ENCODE assay signal across 26 cellular contexts in the genomic region with DNA sequence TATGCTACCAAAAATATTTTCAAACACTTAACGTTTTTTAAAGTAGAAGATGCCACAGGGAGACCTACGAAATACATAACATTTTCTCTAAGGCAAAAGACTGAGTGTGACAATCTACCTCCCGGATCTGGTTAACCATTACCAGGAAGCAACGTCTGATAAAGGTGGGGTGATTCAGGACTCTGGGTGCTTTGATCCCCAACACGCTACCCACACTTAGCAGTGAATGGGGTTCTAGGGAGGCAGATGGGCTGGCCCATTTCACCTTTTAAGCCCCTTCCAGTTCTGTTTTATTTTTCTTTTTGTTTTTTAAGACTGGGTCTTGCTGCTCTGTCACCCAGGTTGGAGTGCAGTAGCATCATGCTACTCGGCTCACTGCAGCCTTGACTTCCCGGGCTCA. TPM values are rescaled to one million over a fixed set of nuclear protein-coding genes. Genes with fewer than 3 reads are reported as not detected.
DNase-seq lines count a peak whose midpoint lies in the region; ATAC-seq, FAIRE-seq and TF ChIP-seq lines count a peak whose summit lies in the region.
"Had no signal": no experiment of that assay in that cellular context is flagged by ENCODE, and none has a peak within 500 bp of the region (broad histone marks: within the 10 kb centered on the region; RNA-seq: fewer than 3 reads in every experiment).

No MANE protein-coding gene starts in this region.

- no peak overlapping the region for H3K27ac Mint-ChIP-seq in activated naive CD4-positive, alpha-beta T cell treated with anti-CD3 and anti-CD28 coated beads, Interleukin-2, amount 50 U/mL, for 72 hours
- no peak overlapping the region for H3K27ac Mint-ChIP-seq in effector memory CD8-positive, alpha-beta T cell

- H3K4me3 Mint-ChIP-seq in effector memory CD8-positive, alpha-beta T cell = no peak overlapping the region

- DNase-seq in activated naive CD4-positive, alpha-beta T cell treated with anti-CD3 and anti-CD28 coated beads, Interleukin-2, amount 50 U/mL, for 72 hours (ENCODE audit: low spot score in 2 of 2) = no peak
- DNase-seq in activated naive CD4-positive, alpha-beta T cell treated with anti-CD3 and anti-CD28 coated beads, Interleukin-2, amount 50 U/mL, for 16 hours = no peak
- DNase-seq in RWPE1 (ENCODE audit: low spot score) = no peak
- DNase-seq in effector memory CD8-positive, alpha-beta T cell = no peak
- DNase-seq in small intestine = peak; percentile 78
- DNase-seq in foreskin keratinocyte = no peak
- DNase-seq in stimulated activated CD4-positive, alpha-beta T cell treated with anti-CD3 and anti-CD28 coated beads, Interleukin-12 subunit alpha, Interleukin-12 subunit beta, amount 100 ng/mL, for 4 hours = no peak
- DNase-seq: Caco-2; CD4-positive, alpha-beta memory T cell; DMS 273 treated with DMSO at 0.1 percent for 48 hours; DMS79 treated with DMSO at 0.1 percent for 48 hours; GOT3; KBM-7; NCI-H1092; NCI-H1436; NCI-H187 treated with DMSO at 0.1 percent for 48 hours; NCI-H2107; NCI-H446 treated with DMSO at 0.1 percent for 48 hours; NCI-H526 treated with DMSO at 0.1 percent for 48 hours; OCI-M1; SHP77 had no signal

- peak; percentile 32 to 55 for ATAC-seq in activated naive CD4-positive, alpha-beta T cell treated with anti-CD3 and anti-CD28 coated beads, Interleukin-2, amount 50 U/mL, for 72 hours
- peak; percentile 46 for ATAC-seq in effector memory CD8-positive, alpha-beta T cell (replicated peaks)
- ATAC-seq in foreskin keratinocyte (no peak), HG03342 (IDR thresholded peaks at IDR 0.05; ENCODE audit: unreplicated experiment) (no peak)
- ATAC-seq: HCT116, HepG2 had no signal

- peaks cover 0 to 5% of the 10 kb centered on the region in 2 donors for H3K36me3 ChIP-seq in small intestine (ENCODE audit: control insufficient read depth in 2 of 2, insufficient read depth in 2 of 2, low read length in 2 of 2)
- H3K36me3 ChIP-seq: BLaER1 treated with 17β-estradiol and CSF1 and Interleukin-3, amounts not matched to agents 10 nM and 100 nM had no signal

- peaks cover 0 to 6% of the 10 kb centered on the region in 2 donors for H3K36me3 Mint-ChIP-seq in activated naive CD4-positive, alpha-beta T cell treated with anti-CD3 and anti-CD28 coated beads, Interleukin-2, amount 50 U/mL, for 72 hours
- peaks cover 72% of the 10 kb centered on the region for H3K36me3 Mint-ChIP-seq in effector memory CD8-positive, alpha-beta T cell (ENCODE audit: insufficient read depth)

- POLR2A ChIA-PET in RWPE1 (lab: Yijun Ruan, JAX; ENCODE audit: low non-redundant PET) = no interaction called here

- no peaks in the 10 kb centered on the region for H3K27me3 Mint-ChIP-seq in effector memory CD8-positive, alpha-beta T cell
- H3K27me3 Mint-ChIP-seq: CD4-positive, alpha-beta memory T cell had no signal

- H3K9me3 Mint-ChIP-seq in activated naive CD4-positive, alpha-beta T cell treated with anti-CD3 and anti-CD28 coated beads, Interleukin-2, amount 50 U/mL, for 72 hours = no peaks in the 10 kb centered on the region
- no peaks in the 10 kb centered on the region for H3K9me3 Mint-ChIP-seq in effector memory CD8-positive, alpha-beta T cell
- H3K9me3 Mint-ChIP-seq: CD4-positive, alpha-beta memory T cell had no signal

- WGBS in small intestine, 3 donors = 31 to 66% (median 51%) methylated on average over 7 of the region's 7 CpGs

- H3K4me1 ChIP-seq in small intestine (ENCODE audit: control insufficient read depth in 2 of 2, insufficient read depth in 1 of 2, low read depth in 1 of 2, low read length in 1 of 2) = peaks cover 4 to 20% of the 10 kb centered on the region in 2 donors
- peaks cover 33% of the 10 kb centered on the region for H3K4me1 ChIP-seq in foreskin keratinocyte

- CTCF ChIA-PET in RWPE1 (lab: Yijun Ruan, JAX) = no interaction called here

- peaks cover 11 to 12% of the 10 kb centered on the region in 2 donors for H3K4me1 Mint-ChIP-seq in effector memory CD8-positive, alpha-beta T cell (ENCODE audit: low read depth in 2 of 2)

- TF ChIP-seq CTCF in RWPE1 (conservative IDR thresholded peaks at IDR 0.05; ENCODE audit: low read depth) (no peak), foreskin keratinocyte (conservative IDR thresholded peaks at IDR 0.05) (no peak)

- no peak overlapping the region for H3K4me3 ChIP-seq in small intestine (ENCODE audit: low read depth in 1 of 2, low read length in 2 of 2)
- H3K4me3 ChIP-seq: BLaER1 treated with 17β-estradiol and CSF1 and Interleukin-3, amounts not matched to agents 10 nM and 100 nM had no signal

- peak overlapping the region; percentile 76 for H3K27ac ChIP-seq in RWPE1
- no peak overlapping the region for H3K27ac ChIP-seq in small intestine (ENCODE audit: low read depth in 1 of 2, low read length in 1 of 2)
- H3K27ac ChIP-seq in foreskin keratinocyte = no peak overlapping the region
- H3K27ac ChIP-seq: BLaER1 treated with 17β-estradiol and CSF1 and Interleukin-3, amounts not matched to agents 10 nM and 100 nM had no signal

- FAIRE-seq in small intestine (lab: Jason Lieb, UNC) = no peak
- FAIRE-seq: GM12891, HepG2 had no signal

- no peaks in the 10 kb centered on the region for H3K9me3 ChIP-seq in small intestine (ENCODE audit: control insufficient read depth, low read depth)
- H3K9me3 ChIP-seq: BLaER1 treated with 17β-estradiol and CSF1 and Interleukin-3, amounts not matched to agents 10 nM and 100 nM; Caco-2 had no signal

- H3K27me3 ChIP-seq in small intestine (ENCODE audit: control insufficient read depth in 2 of 2, insufficient read depth in 2 of 2, low read length in 2 of 2) = no peaks in the 10 kb centered on the region
- no peaks in the 10 kb centered on the region for H3K27me3 ChIP-seq in foreskin keratinocyte
- H3K27me3 ChIP-seq: BLaER1 treated with 17β-estradiol and CSF1 and Interleukin-3, amounts not matched to agents 10 nM and 100 nM had no signal

RNA-seq across cellular contexts. Expression of gene EIF4E3, which starts 39.5 kb away (rescaled TPM):
- 10 to 100 TPM; 24.6 to 29.7 TPM for total RNA-seq in activated naive CD4-positive, alpha-beta T cell treated with anti-CD3 and anti-CD28 coated beads, Interleukin-2, amount 50 U/mL, for 72 hours
- polyA plus RNA-seq in small intestine = 10 to 100 TPM in 2 of 3 donors, 1 to 10 TPM in 1; 9.4 to 14.8 (median 11.3) TPM
- total RNA-seq in foreskin keratinocyte = 2.1 and 2.6 TPM in 2 replicates
- 1.3 and 1.7 TPM in 2 replicates for polyA plus RNA-seq in foreskin keratinocyte

Comparison
In these comparisons a context has a peak if more than half of its experiments do, and no peak if none do; other contexts are left out.
1. ATAC-seq: peak in activated naive CD4-positive, alpha-beta T cell treated with anti-CD3 and anti-CD28 coated beads, Interleukin-2, amount 50 U/mL, for 72 hours (2 of 2) and effector memory CD8-positive, alpha-beta T cell (single experiment); none in foreskin keratinocyte (single experiment) and HG03342 (single experiment).